ENCODE assay signal across 1 cellular context in genomic region chr6:111610548-111611172, GRCh38.
TF ChIP-seq lines count a peak whose summit lies in the region.

No MANE protein-coding gene starts in this region.

TF ChIP-seq in HepG2, 621 proteins besides CTCF, POLR2A, EP300 and RAD21 (continued from another document and continues in another):
- peak; percentile 69; the same call in 1 of the 2 replicates for TF ChIP-seq IRF2 (CRISPR knock-in tag; IDR thresholded peaks at IDR 0.05)
- TF ChIP-seq WIZ (CRISPR knock-in tag; IDR thresholded peaks at IDR 0.05): no peak
- no peak for TF ChIP-seq GTF2F1 (IDR thresholded peaks at IDR 0.05; ENCODE audit: low read length)
- TF ChIP-seq SNRNP70 (IDR thresholded peaks at IDR 0.05; ENCODE audit: low read depth, low read length): no peak
- no peak for TF ChIP-seq ZSCAN25 (CRISPR knock-in tag; IDR thresholded peaks at IDR 0.05)
- TF ChIP-seq KIAA2018 (CRISPR knock-in tag; IDR thresholded peaks at IDR 0.05; ENCODE audit: borderline replicate concordance): no peak
- peak; percentile 58; the same call in 1 of the 2 replicates for TF ChIP-seq ZNF737 (CRISPR knock-in tag; IDR thresholded peaks at IDR 0.05; ENCODE audit: borderline replicate concordance)
- TF ChIP-seq, protein P1, sequence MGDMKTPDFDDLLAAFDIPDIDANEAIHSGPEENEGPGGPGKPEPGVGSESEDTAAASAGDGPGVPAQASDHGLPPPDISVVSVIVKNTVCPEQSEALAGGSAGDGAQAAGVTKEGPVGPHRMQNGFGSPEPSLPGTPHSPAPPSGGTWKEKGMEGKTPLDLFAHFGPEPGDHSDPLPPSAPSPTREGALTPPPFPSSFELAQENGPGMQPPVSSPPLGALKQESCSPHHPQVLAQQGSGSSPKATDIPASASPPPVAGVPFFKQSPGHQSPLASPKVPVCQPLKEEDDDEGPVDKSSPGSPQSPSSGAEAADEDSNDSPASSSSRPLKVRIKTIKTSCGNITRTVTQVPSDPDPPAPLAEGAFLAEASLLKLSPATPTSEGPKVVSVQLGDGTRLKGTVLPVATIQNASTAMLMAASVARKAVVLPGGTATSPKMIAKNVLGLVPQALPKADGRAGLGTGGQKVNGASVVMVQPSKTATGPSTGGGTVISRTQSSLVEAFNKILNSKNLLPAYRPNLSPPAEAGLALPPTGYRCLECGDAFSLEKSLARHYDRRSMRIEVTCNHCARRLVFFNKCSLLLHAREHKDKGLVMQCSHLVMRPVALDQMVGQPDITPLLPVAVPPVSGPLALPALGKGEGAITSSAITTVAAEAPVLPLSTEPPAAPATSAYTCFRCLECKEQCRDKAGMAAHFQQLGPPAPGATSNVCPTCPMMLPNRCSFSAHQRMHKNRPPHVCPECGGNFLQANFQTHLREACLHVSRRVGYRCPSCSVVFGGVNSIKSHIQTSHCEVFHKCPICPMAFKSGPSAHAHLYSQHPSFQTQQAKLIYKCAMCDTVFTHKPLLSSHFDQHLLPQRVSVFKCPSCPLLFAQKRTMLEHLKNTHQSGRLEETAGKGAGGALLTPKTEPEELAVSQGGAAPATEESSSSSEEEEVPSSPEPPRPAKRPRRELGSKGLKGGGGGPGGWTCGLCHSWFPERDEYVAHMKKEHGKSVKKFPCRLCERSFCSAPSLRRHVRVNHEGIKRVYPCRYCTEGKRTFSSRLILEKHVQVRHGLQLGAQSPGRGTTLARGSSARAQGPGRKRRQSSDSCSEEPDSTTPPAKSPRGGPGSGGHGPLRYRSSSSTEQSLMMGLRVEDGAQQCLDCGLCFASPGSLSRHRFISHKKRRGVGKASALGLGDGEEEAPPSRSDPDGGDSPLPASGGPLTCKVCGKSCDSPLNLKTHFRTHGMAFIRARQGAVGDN (CRISPR knock-in tag; IDR thresholded peaks at IDR 0.05): peak; percentile 85
- no peak for TF ChIP-seq ZNF335 (CRISPR knock-in tag; IDR thresholded peaks at IDR 0.05)
- no peak for TF ChIP-seq ZNF879 (CRISPR knock-in tag; IDR thresholded peaks at IDR 0.05)
- TF ChIP-seq YY1 (IDR thresholded peaks at IDR 0.05; ENCODE audit: insufficient read depth, insufficient replicate concordance, low read depth, low read length): no peak
- peak; percentile 97 for TF ChIP-seq PHF21A (CRISPR knock-in tag; IDR thresholded peaks at IDR 0.05)
- TF ChIP-seq CENPX (CRISPR knock-in tag; IDR thresholded peaks at IDR 0.05): no peak
- peak; percentile 60 for TF ChIP-seq FOXA3 (CRISPR knock-in tag; IDR thresholded peaks at IDR 0.05)
- no peak for TF ChIP-seq MED13 (CRISPR knock-in tag; IDR thresholded peaks at IDR 0.05)
- peak; percentile 30 for TF ChIP-seq ZEB1 (IDR thresholded peaks at IDR 0.05; ENCODE audit: insufficient replicate concordance, low read depth)
- peak; percentile 88; the same call in 1 of the 2 replicates for TF ChIP-seq IKZF5 (CRISPR knock-in tag; IDR thresholded peaks at IDR 0.05)
- TF ChIP-seq ZNF333 (CRISPR knock-in tag; IDR thresholded peaks at IDR 0.05; ENCODE audit: borderline replicate concordance): no peak
- TF ChIP-seq ZNF501 (CRISPR knock-in tag; IDR thresholded peaks at IDR 0.05): peak; percentile 72
- no peak for TF ChIP-seq ZNF567 (CRISPR knock-in tag; IDR thresholded peaks at IDR 0.05; ENCODE audit: borderline replicate concordance)
- no peak for TF ChIP-seq DNMT1 (CRISPR knock-in tag; IDR thresholded peaks at IDR 0.05)
- TF ChIP-seq HNF4A (CRISPR knock-in tag; IDR thresholded peaks at IDR 0.05): peak; percentile 98
- peak; percentile 34; the same call in 1 of the 2 replicates for TF ChIP-seq KLF6 (CRISPR knock-in tag; IDR thresholded peaks at IDR 0.05)
- TF ChIP-seq RFXAP (CRISPR knock-in tag; IDR thresholded peaks at IDR 0.05; ENCODE audit: borderline replicate concordance): peak; percentile 47; the same call in 1 of the 2 replicates
- peak; percentile 77; the same call in 1 of the 2 replicates for TF ChIP-seq CBX5 (CRISPR knock-in tag; IDR thresholded peaks at IDR 0.05; ENCODE audit: borderline replicate concordance)
- peak; percentile 65; the same call in 1 of the 2 replicates for TF ChIP-seq HOXA3 (CRISPR knock-in tag; IDR thresholded peaks at IDR 0.05)
- no peak for TF ChIP-seq PAF1 (CRISPR knock-in tag; IDR thresholded peaks at IDR 0.05)
- TF ChIP-seq PLRG1 (conservative IDR thresholded peaks at IDR 0.05): no peak
- no peak for TF ChIP-seq THAP7 (CRISPR knock-in tag; IDR thresholded peaks at IDR 0.05)
- TF ChIP-seq, protein P2, sequence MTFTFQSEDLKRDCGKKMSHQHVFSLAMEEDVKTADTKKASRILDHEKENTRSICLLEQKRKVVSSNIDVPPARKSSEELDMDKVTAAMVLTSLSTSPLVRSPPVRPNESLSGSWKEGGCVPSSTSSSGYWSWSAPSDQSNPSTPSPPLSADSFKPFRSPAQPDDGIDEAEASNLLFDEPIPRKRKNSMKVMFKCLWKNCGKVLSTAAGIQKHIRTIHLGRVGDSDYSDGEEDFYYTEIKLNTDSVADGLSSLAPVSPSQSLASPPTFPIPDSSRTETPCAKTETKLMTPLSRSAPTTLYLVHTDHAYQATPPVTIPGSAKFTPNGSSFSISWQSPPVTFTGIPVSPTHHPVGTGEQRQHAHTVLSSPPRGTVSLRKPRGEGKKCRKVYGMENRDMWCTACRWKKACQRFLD (CRISPR knock-in tag; IDR thresholded peaks at IDR 0.05; ENCODE audit: borderline replicate concordance): no peak
- peak; percentile 79 for TF ChIP-seq DPF2 (CRISPR knock-in tag; IDR thresholded peaks at IDR 0.05; ENCODE audit: borderline replicate concordance, low read depth)
- no peak for TF ChIP-seq MAFG (CRISPR knock-in tag; IDR thresholded peaks at IDR 0.05)
- no peak for TF ChIP-seq THAP8 (CRISPR knock-in tag; IDR thresholded peaks at IDR 0.05; ENCODE audit: borderline replicate concordance)
- 0 out of 2 replicates have a peak, but pooled peaks have one; percentile 61 for TF ChIP-seq MIER3 (CRISPR knock-in tag; IDR thresholded peaks at IDR 0.05; ENCODE audit: borderline replicate concordance)
- TF ChIP-seq ZNF616 (CRISPR knock-in tag; IDR thresholded peaks at IDR 0.05; ENCODE audit: low read depth): no peak; the same call in 1 of the 2 replicates
- no peak for TF ChIP-seq KLF15 (CRISPR knock-in tag; IDR thresholded peaks at IDR 0.05; ENCODE audit: borderline replicate concordance)
- peak; percentile 98 for TF ChIP-seq ZMYM4 (CRISPR knock-in tag; IDR thresholded peaks at IDR 0.05)
- no peak for TF ChIP-seq BATF2 (CRISPR knock-in tag; IDR thresholded peaks at IDR 0.05)
- no peak for TF ChIP-seq ZNF672 (CRISPR knock-in tag; IDR thresholded peaks at IDR 0.05)
- no peak for TF ChIP-seq MZF1 (CRISPR knock-in tag; IDR thresholded peaks at IDR 0.05; ENCODE audit: borderline replicate concordance)
- no peak for TF ChIP-seq NCOA5 (CRISPR knock-in tag; IDR thresholded peaks at IDR 0.05)
- no peak for TF ChIP-seq ZNF839 (CRISPR knock-in tag; IDR thresholded peaks at IDR 0.05; ENCODE audit: borderline replicate concordance)
- TF ChIP-seq ZFY (CRISPR knock-in tag; IDR thresholded peaks at IDR 0.05): peak; percentile 90
- no peak; the same call in 1 of the 2 replicates for TF ChIP-seq HBP1 (CRISPR knock-in tag; IDR thresholded peaks at IDR 0.05; ENCODE audit: low read depth)
- TF ChIP-seq TBX3 (IDR thresholded peaks at IDR 0.05; ENCODE audit: borderline replicate concordance): no peak
- TF ChIP-seq CREB1 (IDR thresholded peaks at IDR 0.05): no peak
- peak; percentile 45; the same call in 1 of the 2 replicates for TF ChIP-seq CREB1 (CRISPR knock-in tag; IDR thresholded peaks at IDR 0.05)
- TF ChIP-seq ZNF713 (CRISPR knock-in tag; IDR thresholded peaks at IDR 0.05): no peak
- no peak for TF ChIP-seq KAT2B (IDR thresholded peaks at IDR 0.05; ENCODE audit: borderline replicate concordance, low read depth, low read length)
- TF ChIP-seq SPEN (CRISPR knock-in tag; IDR thresholded peaks at IDR 0.05; ENCODE audit: low read depth): peak; percentile 92
- TF ChIP-seq CERS6 (CRISPR knock-in tag; IDR thresholded peaks at IDR 0.05): no peak
